ENCODE assay signal across 9 cellular contexts in the genomic region with DNA sequence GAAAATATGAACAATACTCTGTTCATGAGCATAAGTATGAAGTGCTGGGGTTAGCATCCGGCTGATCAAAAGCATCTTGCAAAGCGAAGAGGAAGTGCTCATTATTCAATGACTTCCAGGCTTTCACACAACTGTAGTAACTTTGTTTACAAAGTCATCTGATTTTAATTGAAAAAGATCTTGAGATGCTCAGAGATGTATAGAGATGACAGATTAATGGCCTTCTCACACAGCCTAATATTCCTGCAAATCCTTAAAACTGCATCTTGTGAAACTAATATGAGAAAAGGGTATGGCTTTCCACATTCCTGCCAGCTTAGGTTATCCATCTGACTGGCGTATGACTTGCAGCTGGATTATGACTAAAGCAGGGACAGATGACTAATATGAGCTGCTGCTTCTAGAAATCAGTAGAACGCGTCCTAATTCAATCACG.
DNase-seq lines count a peak whose midpoint lies in the region; ATAC-seq and TF ChIP-seq lines count a peak whose summit lies in the region.
"Had no signal": no experiment of that assay in that cellular context is flagged by ENCODE, and none has a peak within 500 bp of the region (broad histone marks: within the 10 kb centered on the region; RNA-seq: fewer than 3 reads in every experiment).

No MANE protein-coding gene starts in this region.

- no peak for ATAC-seq in GM19395 (IDR thresholded peaks at IDR 0.05; ENCODE audit: unreplicated experiment)

- peaks cover 3 to 7% of the 10 kb centered on the region in 2 experiments; a peak in 2 of 4 replicates for H3K4me1 ChIP-seq in SK-N-SH (ENCODE audit: control insufficient read depth in 1 of 2, insufficient read depth in 2 of 2, low read depth in 1 of 2, low read length in 1 of 2)

- H2AFZ ChIP-seq in SK-N-SH (ENCODE audit: low read depth): no peak overlapping the region

- no peaks in the 10 kb centered on the region for H3K9me2 ChIP-seq in SK-N-SH

- peak; percentile 65 for DNase-seq in DMS53 (lab: John Stamatoyannopoulos, UW)
- DNase-seq in DMS53 treated with DMSO at 0.1 percent for 48 hours (lab: John Stamatoyannopoulos, UW; ENCODE audit: unreplicated experiment): no peak
- DNase-seq in SK-N-SH: peak; percentile 19
- peak; percentile 91 for DNase-seq in fibroblast of peridontal ligament (ENCODE audit: extremely low read depth)
- peak; percentile 93 for DNase-seq in skeletal muscle cell (ENCODE audit: low read depth)
- no peak for DNase-seq in NCI-H1092 (lab: John Stamatoyannopoulos, UW)
- DNase-seq in Kasumi-1 (lab: John Stamatoyannopoulos, UW): no peak
- DNase-seq: activated CD4-positive, alpha-beta memory T cell treated with anti-CD3 and anti-CD28 coated beads for 36 hours had no signal

- H3K4me3 ChIP-seq in SK-N-SH (ENCODE audit: low read depth in 2 of 2, low read length in 1 of 2) (no peak overlapping the region), skeletal muscle cell (ENCODE audit: low read depth, low read length) (no peak overlapping the region)

- no peaks in the 10 kb centered on the region for H3K27me3 ChIP-seq in SK-N-SH (ENCODE audit: insufficient read depth)

- H3K27ac ChIP-seq in SK-N-SH (ENCODE audit: low read depth in 2 of 2, low read length in 1 of 2): peak overlapping the region; percentile 55 to 60; a peak in 3 of 4 replicates

- H3K79me2 ChIP-seq in SK-N-SH (ENCODE audit: insufficient read depth): no peaks in the 10 kb centered on the region

- POLR2A ChIA-PET in SK-N-SH (lab: Yijun Ruan, JAX): no interaction called here

- H3K9me3 ChIP-seq in SK-N-SH: no peaks in the 10 kb centered on the region

- peaks cover 8% of the 10 kb centered on the region for H3F3A ChIP-seq in SK-N-SH (replicated peaks; ENCODE audit: insufficient read depth)

- TF ChIP-seq RAD21 in SK-N-SH (IDR thresholded peaks at IDR 0.05; ENCODE audit: low read length): no peak

- TF ChIP-seq CTCF in SK-N-SH (IDR thresholded peaks at IDR 0.05): no peak

- no peak overlapping the region for H3K9ac ChIP-seq in SK-N-SH

- H4K20me1 ChIP-seq in SK-N-SH (ENCODE audit: insufficient read depth): no peaks in the 10 kb centered on the region

- TF ChIP-seq EP300 in SK-N-SH (IDR thresholded peaks at IDR 0.05; ENCODE audit: borderline replicate concordance in 1 of 2, low read depth in 1 of 2, low read length in 1 of 2): peak; percentile 68 to 69; a peak in 3 of 4 replicates

- no peaks in the 10 kb centered on the region for H3K36me3 ChIP-seq in SK-N-SH (replicated peaks in 1 of 2; ENCODE audit: control insufficient read depth in 1 of 2, insufficient read depth in 2 of 2, low read length in 1 of 2)

- CTCF ChIA-PET in SK-N-SH (lab: Yijun Ruan, JAX): no interaction called here

- H3K4me2 ChIP-seq in SK-N-SH: peak overlapping the region; percentile 18; the same call in 1 of the 2 replicates

- WGBS in SK-N-SH (ENCODE audit: low lambda C conversion rate): 6% methylated on average over 6 of the region's 6 CpGs

TF ChIP-seq in SK-N-SH, 30 proteins besides CTCF, POLR2A, EP300 and RAD21:
- peak; percentile 84 for TF ChIP-seq JUND (IDR thresholded peaks at IDR 0.05)
- TF ChIP-seq RXRA (IDR thresholded peaks at IDR 0.05; ENCODE audit: borderline replicate concordance, low read depth): peak; percentile 13; the same call in 1 of the 2 replicates
- no peak for TF ChIP-seq CHD2 (IDR thresholded peaks at IDR 0.05; ENCODE audit: low read length, partially characterized antibody)
- TF ChIP-seq, protein P1, sequence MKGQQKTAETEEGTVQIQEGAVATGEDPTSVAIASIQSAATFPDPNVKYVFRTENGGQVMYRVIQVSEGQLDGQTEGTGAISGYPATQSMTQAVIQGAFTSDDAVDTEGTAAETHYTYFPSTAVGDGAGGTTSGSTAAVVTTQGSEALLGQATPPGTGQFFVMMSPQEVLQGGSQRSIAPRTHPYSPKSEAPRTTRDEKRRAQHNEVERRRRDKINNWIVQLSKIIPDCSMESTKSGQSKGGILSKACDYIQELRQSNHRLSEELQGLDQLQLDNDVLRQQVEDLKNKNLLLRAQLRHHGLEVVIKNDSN (IDR thresholded peaks at IDR 0.05; ENCODE audit: borderline replicate concordance, low read depth): no peak
- TF ChIP-seq, protein P2, sequence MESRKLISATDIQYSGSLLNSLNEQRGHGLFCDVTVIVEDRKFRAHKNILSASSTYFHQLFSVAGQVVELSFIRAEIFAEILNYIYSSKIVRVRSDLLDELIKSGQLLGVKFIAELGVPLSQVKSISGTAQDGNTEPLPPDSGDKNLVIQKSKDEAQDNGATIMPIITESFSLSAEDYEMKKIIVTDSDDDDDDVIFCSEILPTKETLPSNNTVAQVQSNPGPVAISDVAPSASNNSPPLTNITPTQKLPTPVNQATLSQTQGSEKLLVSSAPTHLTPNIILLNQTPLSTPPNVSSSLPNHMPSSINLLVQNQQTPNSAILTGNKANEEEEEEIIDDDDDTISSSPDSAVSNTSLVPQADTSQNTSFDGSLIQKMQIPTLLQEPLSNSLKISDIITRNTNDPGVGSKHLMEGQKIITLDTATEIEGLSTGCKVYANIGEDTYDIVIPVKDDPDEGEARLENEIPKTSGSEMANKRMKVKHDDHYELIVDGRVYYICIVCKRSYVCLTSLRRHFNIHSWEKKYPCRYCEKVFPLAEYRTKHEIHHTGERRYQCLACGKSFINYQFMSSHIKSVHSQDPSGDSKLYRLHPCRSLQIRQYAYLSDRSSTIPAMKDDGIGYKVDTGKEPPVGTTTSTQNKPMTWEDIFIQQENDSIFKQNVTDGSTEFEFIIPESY (IDR thresholded peaks at IDR 0.05; ENCODE audit: borderline replicate concordance, low read depth): no peak
- TF ChIP-seq, protein P3, sequence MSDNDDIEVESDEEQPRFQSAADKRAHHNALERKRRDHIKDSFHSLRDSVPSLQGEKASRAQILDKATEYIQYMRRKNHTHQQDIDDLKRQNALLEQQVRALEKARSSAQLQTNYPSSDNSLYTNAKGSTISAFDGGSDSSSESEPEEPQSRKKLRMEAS (IDR thresholded peaks at IDR 0.05; ENCODE audit: low read depth): 0 out of 2 replicates have a peak, but pooled peaks have one; percentile 11
- peak; percentile 85 for TF ChIP-seq FOSL2 (IDR thresholded peaks at IDR 0.05; ENCODE audit: borderline replicate concordance, low read depth)
- TF ChIP-seq, protein P4, sequence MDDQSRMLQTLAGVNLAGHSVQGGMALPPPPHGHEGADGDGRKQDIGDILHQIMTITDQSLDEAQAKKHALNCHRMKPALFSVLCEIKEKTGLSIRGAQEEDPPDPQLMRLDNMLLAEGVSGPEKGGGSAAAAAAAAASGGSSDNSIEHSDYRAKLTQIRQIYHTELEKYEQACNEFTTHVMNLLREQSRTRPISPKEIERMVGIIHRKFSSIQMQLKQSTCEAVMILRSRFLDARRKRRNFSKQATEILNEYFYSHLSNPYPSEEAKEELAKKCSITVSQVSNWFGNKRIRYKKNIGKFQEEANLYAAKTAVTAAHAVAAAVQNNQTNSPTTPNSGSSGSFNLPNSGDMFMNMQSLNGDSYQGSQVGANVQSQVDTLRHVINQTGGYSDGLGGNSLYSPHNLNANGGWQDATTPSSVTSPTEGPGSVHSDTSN (IDR thresholded peaks at IDR 0.05): peak; percentile 92
- TF ChIP-seq RCOR1 (IDR thresholded peaks at IDR 0.05; ENCODE audit: low read length): peak; percentile 45; the same call in 1 of the 2 replicates
- no peak for TF ChIP-seq YY1 (IDR thresholded peaks at IDR 0.05; ENCODE audit: low read depth)
- TF ChIP-seq GATA2 (CRISPR knock-in tag; IDR thresholded peaks at IDR 0.05): 0 out of 2 replicates have a peak, but pooled peaks have one; percentile 19
- no peak for TF ChIP-seq MXI1 (IDR thresholded peaks at IDR 0.05; ENCODE audit: low read depth, low read length)
- peak; percentile 94 for TF ChIP-seq TCF12 (IDR thresholded peaks at IDR 0.05)
- TF ChIP-seq, protein P5, sequence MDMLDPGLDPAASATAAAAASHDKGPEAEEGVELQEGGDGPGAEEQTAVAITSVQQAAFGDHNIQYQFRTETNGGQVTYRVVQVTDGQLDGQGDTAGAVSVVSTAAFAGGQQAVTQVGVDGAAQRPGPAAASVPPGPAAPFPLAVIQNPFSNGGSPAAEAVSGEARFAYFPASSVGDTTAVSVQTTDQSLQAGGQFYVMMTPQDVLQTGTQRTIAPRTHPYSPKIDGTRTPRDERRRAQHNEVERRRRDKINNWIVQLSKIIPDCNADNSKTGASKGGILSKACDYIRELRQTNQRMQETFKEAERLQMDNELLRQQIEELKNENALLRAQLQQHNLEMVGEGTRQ (IDR thresholded peaks at IDR 0.05; ENCODE audit: borderline replicate concordance, low read depth, low read length): no peak
- no peak for TF ChIP-seq SIN3A (IDR thresholded peaks at IDR 0.05; ENCODE audit: borderline replicate concordance, low read depth, low read length)
- TF ChIP-seq FOXM1 (IDR thresholded peaks at IDR 0.05; ENCODE audit: low read depth): 0 out of 2 replicates have a peak, but pooled peaks have one; percentile 30
- TF ChIP-seq, protein P6, sequence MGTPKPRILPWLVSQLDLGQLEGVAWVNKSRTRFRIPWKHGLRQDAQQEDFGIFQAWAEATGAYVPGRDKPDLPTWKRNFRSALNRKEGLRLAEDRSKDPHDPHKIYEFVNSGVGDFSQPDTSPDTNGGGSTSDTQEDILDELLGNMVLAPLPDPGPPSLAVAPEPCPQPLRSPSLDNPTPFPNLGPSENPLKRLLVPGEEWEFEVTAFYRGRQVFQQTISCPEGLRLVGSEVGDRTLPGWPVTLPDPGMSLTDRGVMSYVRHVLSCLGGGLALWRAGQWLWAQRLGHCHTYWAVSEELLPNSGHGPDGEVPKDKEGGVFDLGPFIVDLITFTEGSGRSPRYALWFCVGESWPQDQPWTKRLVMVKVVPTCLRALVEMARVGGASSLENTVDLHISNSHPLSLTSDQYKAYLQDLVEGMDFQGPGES (IDR thresholded peaks at IDR 0.05; ENCODE audit: low read depth, low read length): no peak
- peak; percentile 61; the same call in 1 of the 2 replicates for TF ChIP-seq TEAD4 (IDR thresholded peaks at IDR 0.05; ENCODE audit: borderline replicate concordance, insufficient read depth)

Comparison
In these comparisons a context has a peak if more than half of its experiments do, and no peak if none do; other contexts are left out.
1. DNase-seq: peak in DMS53 (single experiment), SK-N-SH (single experiment), fibroblast of peridontal ligament (single experiment) and skeletal muscle cell (single experiment); none in DMS53 treated with DMSO at 0.1 percent for 48 hours (single experiment), NCI-H1092 (single experiment) and Kasumi-1 (0 of 2).